Comparison of ENCODE assay signal across 14 cellular contexts in genomic region chr1:70459502-70460225, GRCh38. TPM values are rescaled to one million over a fixed set of nuclear protein-coding genes. Genes with fewer than 3 reads are reported as not detected.
A peak's percentile ranks its signal among the peaks of the same experiment; 100 is the strongest.
DNase-seq lines count a peak whose midpoint lies in the region; ATAC-seq and TF ChIP-seq lines count a peak whose summit lies in the region.
"Had no signal": no experiment of that assay in that cellular context is flagged by ENCODE, and none has a peak within 500 bp of the region (broad histone marks: within the 10 kb centered on the region; RNA-seq: fewer than 3 reads in every experiment).

No MANE protein-coding gene starts in this region.

- H3K4me1 Mint-ChIP-seq in mesothelial cell of epicardium, result peaks cover 16% of the 10 kb centered on the region

- H3K4me3 ChIP-seq in NB4 (ENCODE audit: low read depth, low read length), result no peak overlapping the region
- no peak overlapping the region for H3K4me3 ChIP-seq in cardiac fibroblast (replicated peaks in 1 of 2; ENCODE audit: low read depth in 2 of 2, low read length in 2 of 2)
- H3K4me3 ChIP-seq: ascending aorta had no signal

- H3K9me3 Mint-ChIP-seq in mesothelial cell of epicardium, result peaks cover 4% of the 10 kb centered on the region

- TF ChIP-seq CTCF in NB4 (IDR thresholded peaks at IDR 0.05; ENCODE audit: low read depth, low read length), result no peak
- no peak for TF ChIP-seq CTCF in cardiac fibroblast (IDR thresholded peaks at IDR 0.05; ENCODE audit: low read depth, low read length)
- no peak for TF ChIP-seq CTCF in mesothelial cell of epicardium (IDR thresholded peaks at IDR 0.05; ENCODE audit: unreplicated experiment)

- DNase-seq in ELF-1 (ENCODE audit: low read depth, low spot score) (peak; percentile 38), NB4 (ENCODE audit: low read depth) (peak; percentile 5), cardiac fibroblast (ENCODE audit: low read depth in 2 of 2) (peak; percentile 33 to 42), mesothelial cell of epicardium (ENCODE audit: low spot score in 2 of 2, unreplicated experiment in 2 of 2) (no peak), globus pallidus (ENCODE audit: low spot score) (no peak)
- DNase-seq: activated CD8-positive, alpha-beta memory T cell treated with anti-CD3 and anti-CD28 coated beads, Interleukin-2, amount 50 U/mL, for 48 hours; NCI-H2029 treated with DMSO at 0.1 percent for 48 hours; stimulated activated CD4-positive, alpha-beta T cell treated with anti-CD3 and anti-CD28 coated beads, Interleukin-12 subunit alpha, Interleukin-12 subunit beta, amount 100 ng/mL, for 4 hours; T-helper 9 cell had no signal

- no peak for TF ChIP-seq POLR2A in NB4 (IDR thresholded peaks at IDR 0.05; ENCODE audit: extremely low read depth, insufficient read length)

- no peaks in the 10 kb centered on the region for H3K27me3 Mint-ChIP-seq in mesothelial cell of epicardium (ENCODE audit: low read depth)

- H3K27ac Mint-ChIP-seq in mesothelial cell of epicardium, result peak overlapping the region; percentile 44

- ATAC-seq in HG03139 (IDR thresholded peaks at IDR 0.05; ENCODE audit: unreplicated experiment) (no peak), HG03097 (IDR thresholded peaks at IDR 0.05; ENCODE audit: low FRiP score, unreplicated experiment) (no peak), GM18511 (IDR thresholded peaks at IDR 0.05; ENCODE audit: unreplicated experiment) (no peak)

- H3K36me3 Mint-ChIP-seq in mesothelial cell of epicardium, result no peaks in the 10 kb centered on the region
- H3K36me3 Mint-ChIP-seq: CD14-positive monocyte had no signal

- no peak overlapping the region for H3K4me3 Mint-ChIP-seq in mesothelial cell of epicardium
- H3K4me3 Mint-ChIP-seq: CD14-positive monocyte had no signal

RNA-seq across cellular contexts. Expression of gene CTH, which starts 48.6 kb away (rescaled TPM):
- total RNA-seq in mesothelial cell of epicardium, result 4.8 TPM in 3 replicates

Comparison
In these comparisons a context has a peak if more than half of its experiments do, and no peak if none do; other contexts are left out.
1. DNase-seq: peak in ELF-1 (single experiment), NB4 (single experiment) and cardiac fibroblast (2 of 2); none in mesothelial cell of epicardium (0 of 2) and globus pallidus (single experiment).